20 cellular contexts compared by ENCODE assay signal in genomic region chrX:77977518-77977917, GRCh38. TPM values are rescaled to one million over a fixed set of nuclear protein-coding genes. Genes with fewer than 3 reads are reported as not detected.
DNase-seq lines count a peak whose midpoint lies in the region; ATAC-seq, FAIRE-seq and TF ChIP-seq lines count a peak whose summit lies in the region.
"Had no signal": no experiment of that assay in that cellular context is flagged by ENCODE, and none has a peak within 500 bp of the region (broad histone marks: within the 10 kb centered on the region; RNA-seq: fewer than 3 reads in every experiment).

No MANE protein-coding gene starts in this region.

- no peak overlapping the region for H3K4me3 ChIP-seq in A549
- H3K4me3 ChIP-seq in SK-N-SH (ENCODE audit: low read depth in 2 of 2, low read length in 1 of 2), result no peak overlapping the region
- H3K4me3 ChIP-seq: K562 had no signal

- H3K9ac ChIP-seq in SK-N-SH, result no peak overlapping the region

- TF ChIP-seq CTCF in A549 (IDR thresholded peaks at IDR 0.05) (no peak), D721Med (IDR thresholded peaks at IDR 0.05; ENCODE audit: insufficient read depth, missing control alignments) (no peak), SK-N-SH (IDR thresholded peaks at IDR 0.05) (no peak)

- CTCF ChIA-PET in A549 (lab: Yijun Ruan, JAX), result no interaction called here
- CTCF ChIA-PET in SK-N-SH (lab: Yijun Ruan, JAX), result interaction anchor here (0.5 to 2.4 kb wide), 6 partner anchors 15 to 440 kb away, joined by 3 to 6 read pairs (median 4); no protein-coding TSS in a partner anchor

- no peaks in the 10 kb centered on the region for H3K79me2 ChIP-seq in SK-N-SH (ENCODE audit: insufficient read depth)

- H3F3A ChIP-seq in SK-N-SH (replicated peaks; ENCODE audit: insufficient read depth), result no peaks in the 10 kb centered on the region

- FAIRE-seq in A549 (lab: Jason Lieb, UNC) (peak; percentile 78), D721Med (lab: Jason Lieb, UNC) (peak; percentile 63)
- FAIRE-seq: G401.6, GM12892, K562 had no signal

- H3K27ac ChIP-seq in A549, result no peak overlapping the region
- peak overlapping the region in 1 of 2 experiments; percentile 76; a peak in 2 of 4 replicates for H3K27ac ChIP-seq in SK-N-SH (ENCODE audit: low read depth in 2 of 2, low read length in 1 of 2)
- H3K27ac ChIP-seq: C4-2B had no signal

- no peak for ATAC-seq in A549
- ATAC-seq in HG02852 (IDR thresholded peaks at IDR 0.05; ENCODE audit: unreplicated experiment), result no peak
- ATAC-seq: HCT116, K562 had no signal

- H3K9me3 ChIP-seq in A549 (no peaks in the 10 kb centered on the region), SK-N-SH (no peaks in the 10 kb centered on the region)
- H3K9me3 ChIP-seq: Caco-2 had no signal

- no peak overlapping the region for H2AFZ ChIP-seq in SK-N-SH (ENCODE audit: low read depth)

- TF ChIP-seq EP300 in A549 (IDR thresholded peaks at IDR 0.05) (no peak), SK-N-SH (IDR thresholded peaks at IDR 0.05; ENCODE audit: borderline replicate concordance in 1 of 2, low read depth in 1 of 2, low read length in 1 of 2) (peak in 1 of 2 experiments; percentile 86; a peak in 2 of 4 replicates)

- no peaks in the 10 kb centered on the region for H3K4me1 ChIP-seq in A549
- peaks cover 0 to 2% of the 10 kb centered on the region in 2 experiments; a peak in 2 of 4 replicates for H3K4me1 ChIP-seq in SK-N-SH (ENCODE audit: control insufficient read depth in 1 of 2, insufficient read depth in 2 of 2, low read depth in 1 of 2, low read length in 1 of 2)
- H3K4me1 ChIP-seq: Caco-2 had no signal

- DNase-seq in A549 (ENCODE audit: low read depth in 1 of 2, low spot score in 1 of 2) (no peak), D721Med (ENCODE audit: insufficient read length, low spot score) (no peak), SK-N-SH (no peak), left kidney (ENCODE audit: low read depth, low spot score) (peak; percentile 5), EL (no peak)
- DNase-seq: ACHN; Caco-2; CD4-positive, alpha-beta T cell; DMS153; DND-41; GOT3; H7; HFFc6; IMR-90 had no signal

- no peak for TF ChIP-seq POLR2A in A549 (IDR thresholded peaks at IDR 0.05; ENCODE audit: low read length)

- TF ChIP-seq RAD21 in A549 (conservative IDR thresholded peaks at IDR 0.05 in 1 of 2, IDR thresholded peaks at IDR 0.05 in 1 of 2) (no peak), SK-N-SH (IDR thresholded peaks at IDR 0.05; ENCODE audit: low read length) (no peak)

- H4K20me1 ChIP-seq in SK-N-SH (ENCODE audit: insufficient read depth), result no peaks in the 10 kb centered on the region

- no peaks in the 10 kb centered on the region for H3K27me3 ChIP-seq in SK-N-SH (ENCODE audit: insufficient read depth)

- no peaks in the 10 kb centered on the region for H3K36me3 ChIP-seq in SK-N-SH (replicated peaks in 1 of 2; ENCODE audit: control insufficient read depth in 1 of 2, insufficient read depth in 2 of 2, low read length in 1 of 2)

- H3K4me2 ChIP-seq in A549 (no peak overlapping the region), SK-N-SH (no peak overlapping the region)

- POLR2A ChIA-PET in A549 (lab: Yijun Ruan, JAX) (no interaction called here), SK-N-SH (lab: Yijun Ruan, JAX) (no interaction called here)

- 92% methylated on average over 1 of the region's 1 CpG for WGBS in A549 (ENCODE audit: missing lambda C conversion rate)
- WGBS in SK-N-SH (ENCODE audit: low lambda C conversion rate), result 59% methylated on average over 1 of the region's 1 CpG

- no peaks in the 10 kb centered on the region for H3K9me2 ChIP-seq in SK-N-SH

TF ChIP-seq in A549, 52 proteins besides CTCF, POLR2A, EP300 and RAD21:
- no peak for TF ChIP-seq GATA3 (IDR thresholded peaks at IDR 0.05; ENCODE audit: borderline replicate concordance)
- TF ChIP-seq HES2 (IDR thresholded peaks at IDR 0.05), result no peak
- TF ChIP-seq SMC3 (IDR thresholded peaks at IDR 0.05), result no peak
- TF ChIP-seq, protein P1, sequence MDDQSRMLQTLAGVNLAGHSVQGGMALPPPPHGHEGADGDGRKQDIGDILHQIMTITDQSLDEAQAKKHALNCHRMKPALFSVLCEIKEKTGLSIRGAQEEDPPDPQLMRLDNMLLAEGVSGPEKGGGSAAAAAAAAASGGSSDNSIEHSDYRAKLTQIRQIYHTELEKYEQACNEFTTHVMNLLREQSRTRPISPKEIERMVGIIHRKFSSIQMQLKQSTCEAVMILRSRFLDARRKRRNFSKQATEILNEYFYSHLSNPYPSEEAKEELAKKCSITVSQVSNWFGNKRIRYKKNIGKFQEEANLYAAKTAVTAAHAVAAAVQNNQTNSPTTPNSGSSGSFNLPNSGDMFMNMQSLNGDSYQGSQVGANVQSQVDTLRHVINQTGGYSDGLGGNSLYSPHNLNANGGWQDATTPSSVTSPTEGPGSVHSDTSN (IDR thresholded peaks at IDR 0.05), result no peak
- TF ChIP-seq NFE2L2 (conservative IDR thresholded peaks at IDR 0.05; ENCODE audit: low read length), result no peak
- no peak for TF ChIP-seq USF2 (IDR thresholded peaks at IDR 0.05)
- TF ChIP-seq ZNF302 (CRISPR knock-in tag; IDR thresholded peaks at IDR 0.05), result no peak
- no peak for TF ChIP-seq BHLHE40 (IDR thresholded peaks at IDR 0.05; ENCODE audit: low read depth, low read length)
- no peak for TF ChIP-seq NR3C1 (IDR thresholded peaks at IDR 0.05)

TF ChIP-seq in SK-N-SH, 30 proteins besides CTCF, POLR2A, EP300 and RAD21:
- peak; percentile 13; the same call in 1 of the 2 replicates for TF ChIP-seq RCOR1 (IDR thresholded peaks at IDR 0.05; ENCODE audit: low read length)
- no peak for TF ChIP-seq TCF12 (IDR thresholded peaks at IDR 0.05)
- no peak for TF ChIP-seq ELF1 (IDR thresholded peaks at IDR 0.05)
- TF ChIP-seq YY1 (IDR thresholded peaks at IDR 0.05; ENCODE audit: low read depth), result no peak
- TF ChIP-seq GATA2 (CRISPR knock-in tag; IDR thresholded peaks at IDR 0.05), result no peak
- TF ChIP-seq CHD2 (IDR thresholded peaks at IDR 0.05; ENCODE audit: low read length, partially characterized antibody), result no peak
- TF ChIP-seq, protein P2, sequence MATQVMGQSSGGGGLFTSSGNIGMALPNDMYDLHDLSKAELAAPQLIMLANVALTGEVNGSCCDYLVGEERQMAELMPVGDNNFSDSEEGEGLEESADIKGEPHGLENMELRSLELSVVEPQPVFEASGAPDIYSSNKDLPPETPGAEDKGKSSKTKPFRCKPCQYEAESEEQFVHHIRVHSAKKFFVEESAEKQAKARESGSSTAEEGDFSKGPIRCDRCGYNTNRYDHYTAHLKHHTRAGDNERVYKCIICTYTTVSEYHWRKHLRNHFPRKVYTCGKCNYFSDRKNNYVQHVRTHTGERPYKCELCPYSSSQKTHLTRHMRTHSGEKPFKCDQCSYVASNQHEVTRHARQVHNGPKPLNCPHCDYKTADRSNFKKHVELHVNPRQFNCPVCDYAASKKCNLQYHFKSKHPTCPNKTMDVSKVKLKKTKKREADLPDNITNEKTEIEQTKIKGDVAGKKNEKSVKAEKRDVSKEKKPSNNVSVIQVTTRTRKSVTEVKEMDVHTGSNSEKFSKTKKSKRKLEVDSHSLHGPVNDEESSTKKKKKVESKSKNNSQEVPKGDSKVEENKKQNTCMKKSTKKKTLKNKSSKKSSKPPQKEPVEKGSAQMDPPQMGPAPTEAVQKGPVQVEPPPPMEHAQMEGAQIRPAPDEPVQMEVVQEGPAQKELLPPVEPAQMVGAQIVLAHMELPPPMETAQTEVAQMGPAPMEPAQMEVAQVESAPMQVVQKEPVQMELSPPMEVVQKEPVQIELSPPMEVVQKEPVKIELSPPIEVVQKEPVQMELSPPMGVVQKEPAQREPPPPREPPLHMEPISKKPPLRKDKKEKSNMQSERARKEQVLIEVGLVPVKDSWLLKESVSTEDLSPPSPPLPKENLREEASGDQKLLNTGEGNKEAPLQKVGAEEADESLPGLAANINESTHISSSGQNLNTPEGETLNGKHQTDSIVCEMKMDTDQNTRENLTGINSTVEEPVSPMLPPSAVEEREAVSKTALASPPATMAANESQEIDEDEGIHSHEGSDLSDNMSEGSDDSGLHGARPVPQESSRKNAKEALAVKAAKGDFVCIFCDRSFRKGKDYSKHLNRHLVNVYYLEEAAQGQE (IDR thresholded peaks at IDR 0.05; ENCODE audit: low read depth, low read length), result no peak
- no peak for TF ChIP-seq MEF2A (IDR thresholded peaks at IDR 0.05; ENCODE audit: borderline replicate concordance, low read depth)
TF ChIP-seq in SK-N-SH: peak in this region for 1.

RNA-seq across cellular contexts. Expression of gene PGAM4, which starts 8.1 kb away (rescaled TPM):
- polyA plus RNA-seq in A549 (2011; rRNA removed), result 0.22 TPM in 1 of 2 replicates, not detected in the other
- polyA plus RNA-seq in A549 (2012; cell fraction: cytosol; rRNA removed), result not detected in 2 replicates
- polyA plus RNA-seq in A549 (2012; cell fraction: nucleus; rRNA removed), result not detected in 2 replicates
- 0.17 TPM in 1 of 3 replicates, not detected in the others for polyA plus RNA-seq in A549 (2017; fragmentation: RNase III; extraction: RNeasy Plus Mini Kit Qiagen cat#74134 plus additional on column Dnase treatment)
- polyA minus RNA-seq in A549 (2011; rRNA and poly(A)+ RNA removed), result not detected in 2 replicates
- not detected in 2 replicates for polyA plus RNA-seq in SK-N-SH (2012; rRNA removed)
- 0.04 TPM in 1 of 2 replicates, not detected in the other for polyA plus RNA-seq in SK-N-SH (2012; cell fraction: cytosol; rRNA removed)
- not detected in 2 replicates for polyA plus RNA-seq in SK-N-SH (2012; cell fraction: nucleus; rRNA removed)

Comparison
In these comparisons a context has a peak if more than half of its experiments do, and no peak if none do; other contexts are left out.
1. Of the 12 proteins assayed by ChIP-seq in both A549 and SK-N-SH: peak only in A549: none; only in SK-N-SH: RCOR1; in both: none; in neither: 10; mixed calls (peak in some experiments, not most) for 1.